1 cellular context compared by ENCODE assay signal in the genomic region with DNA sequence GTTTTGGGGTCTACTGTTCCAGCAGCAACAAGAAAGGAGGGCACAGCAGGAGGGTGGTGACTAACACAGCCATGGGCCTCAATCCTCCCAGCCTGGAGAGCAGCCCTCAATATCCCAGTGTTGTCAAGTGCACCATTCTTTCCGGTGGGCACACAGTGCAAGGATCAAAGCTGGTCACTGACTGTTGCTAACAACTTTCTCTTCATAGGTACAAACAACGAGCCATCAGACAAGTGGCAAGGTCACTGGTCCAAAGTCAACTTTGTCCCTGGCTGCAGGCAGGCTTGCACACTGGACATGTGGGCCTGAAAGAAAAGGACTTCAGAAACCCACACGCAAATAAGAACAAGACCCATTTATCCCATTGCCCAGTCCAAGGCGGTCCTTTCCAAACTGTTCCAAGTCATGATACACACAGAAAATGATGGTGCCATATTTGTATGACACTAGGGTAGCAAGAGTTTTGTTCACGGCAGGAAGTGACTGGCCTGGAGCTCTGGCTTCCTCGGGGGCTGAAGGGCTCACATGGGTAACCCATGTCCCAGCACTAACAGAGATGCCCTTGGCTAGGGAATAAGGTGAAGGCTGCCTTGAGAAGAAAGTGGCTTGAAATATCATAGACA.
TF ChIP-seq lines count a peak whose summit lies in the region.

No MANE protein-coding gene starts in this region.

TF ChIP-seq in HepG2, 621 proteins besides CTCF, POLR2A, EP300 and RAD21 (continued from another document and continues in another):
- TF ChIP-seq TFE3 (CRISPR knock-in tag; IDR thresholded peaks at IDR 0.05): peak; percentile 52
- no peak for TF ChIP-seq ZNF747 (CRISPR knock-in tag; IDR thresholded peaks at IDR 0.05; ENCODE audit: borderline replicate concordance)
- TF ChIP-seq MBD4 (IDR thresholded peaks at IDR 0.05; ENCODE audit: borderline replicate concordance, low read length): no peak
- TF ChIP-seq, protein P1, sequence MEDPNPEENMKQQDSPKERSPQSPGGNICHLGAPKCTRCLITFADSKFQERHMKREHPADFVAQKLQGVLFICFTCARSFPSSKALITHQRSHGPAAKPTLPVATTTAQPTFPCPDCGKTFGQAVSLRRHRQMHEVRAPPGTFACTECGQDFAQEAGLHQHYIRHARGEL (CRISPR knock-in tag; IDR thresholded peaks at IDR 0.05): no peak
- peak; percentile 40 for TF ChIP-seq CEBPG (CRISPR knock-in tag; IDR thresholded peaks at IDR 0.05)
- TF ChIP-seq ZNF180 (CRISPR knock-in tag; IDR thresholded peaks at IDR 0.05; ENCODE audit: borderline replicate concordance, low read depth): no peak
- 0 out of 2 replicates have a peak, but pooled peaks have one; percentile 17 for TF ChIP-seq ZKSCAN8 (CRISPR knock-in tag; IDR thresholded peaks at IDR 0.05; ENCODE audit: borderline replicate concordance)
- TF ChIP-seq CREB1 (IDR thresholded peaks at IDR 0.05): no peak
- TF ChIP-seq CREB1 (CRISPR knock-in tag; IDR thresholded peaks at IDR 0.05): no peak
- TF ChIP-seq NPAS2 (CRISPR knock-in tag; IDR thresholded peaks at IDR 0.05; ENCODE audit: borderline replicate concordance): no peak
- no peak for TF ChIP-seq MYPOP (CRISPR knock-in tag; IDR thresholded peaks at IDR 0.05)
- TF ChIP-seq ETV5 (CRISPR knock-in tag; IDR thresholded peaks at IDR 0.05; ENCODE audit: borderline replicate concordance): peak; percentile 93
- TF ChIP-seq ZNF24 (IDR thresholded peaks at IDR 0.05): no peak
- no peak for TF ChIP-seq ATF7 (IDR thresholded peaks at IDR 0.05)
- TF ChIP-seq ATF7 (CRISPR knock-in tag; IDR thresholded peaks at IDR 0.05): no peak
- peak; percentile 47; the same call in 1 of the 2 replicates for TF ChIP-seq YEATS2 (CRISPR knock-in tag; IDR thresholded peaks at IDR 0.05; ENCODE audit: borderline replicate concordance)
- TF ChIP-seq ZIK1 (CRISPR knock-in tag; IDR thresholded peaks at IDR 0.05; ENCODE audit: borderline replicate concordance, low read depth): no peak
- peak; percentile 79; the same call in 1 of the 2 replicates for TF ChIP-seq MIER3 (CRISPR knock-in tag; IDR thresholded peaks at IDR 0.05; ENCODE audit: borderline replicate concordance)
- peak; percentile 77 for TF ChIP-seq RXRA (CRISPR knock-in tag; IDR thresholded peaks at IDR 0.05)
- TF ChIP-seq NCOA1 (CRISPR knock-in tag; IDR thresholded peaks at IDR 0.05): no peak
- TF ChIP-seq, protein P2, sequence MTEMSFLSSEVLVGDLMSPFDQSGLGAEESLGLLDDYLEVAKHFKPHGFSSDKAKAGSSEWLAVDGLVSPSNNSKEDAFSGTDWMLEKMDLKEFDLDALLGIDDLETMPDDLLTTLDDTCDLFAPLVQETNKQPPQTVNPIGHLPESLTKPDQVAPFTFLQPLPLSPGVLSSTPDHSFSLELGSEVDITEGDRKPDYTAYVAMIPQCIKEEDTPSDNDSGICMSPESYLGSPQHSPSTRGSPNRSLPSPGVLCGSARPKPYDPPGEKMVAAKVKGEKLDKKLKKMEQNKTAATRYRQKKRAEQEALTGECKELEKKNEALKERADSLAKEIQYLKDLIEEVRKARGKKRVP (CRISPR knock-in tag; IDR thresholded peaks at IDR 0.05): no peak
- TF ChIP-seq E2F5 (CRISPR knock-in tag; conservative IDR thresholded peaks at IDR 0.05): no peak
- peak; percentile 58 for TF ChIP-seq HHEX (CRISPR knock-in tag; IDR thresholded peaks at IDR 0.05)
- TF ChIP-seq, protein P3, sequence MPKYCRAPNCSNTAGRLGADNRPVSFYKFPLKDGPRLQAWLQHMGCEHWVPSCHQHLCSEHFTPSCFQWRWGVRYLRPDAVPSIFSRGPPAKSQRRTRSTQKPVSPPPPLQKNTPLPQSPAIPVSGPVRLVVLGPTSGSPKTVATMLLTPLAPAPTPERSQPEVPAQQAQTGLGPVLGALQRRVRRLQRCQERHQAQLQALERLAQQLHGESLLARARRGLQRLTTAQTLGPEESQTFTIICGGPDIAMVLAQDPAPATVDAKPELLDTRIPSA (CRISPR knock-in tag; IDR thresholded peaks at IDR 0.05; ENCODE audit: borderline replicate concordance): no peak
- no peak for TF ChIP-seq ZNF749 (CRISPR knock-in tag; IDR thresholded peaks at IDR 0.05; ENCODE audit: borderline replicate concordance)
- TF ChIP-seq RAD51 (IDR thresholded peaks at IDR 0.05; ENCODE audit: borderline replicate concordance): no peak
- TF ChIP-seq NFKBIZ (CRISPR knock-in tag; IDR thresholded peaks at IDR 0.05): no peak
- TF ChIP-seq FOXK2 (IDR thresholded peaks at IDR 0.05): peak; percentile 33; the same call in 1 of the 2 replicates
- TF ChIP-seq PITX1 (CRISPR knock-in tag; IDR thresholded peaks at IDR 0.05): peak; percentile 70; the same call in 1 of the 2 replicates
- peak; percentile 46; the same call in 1 of the 2 replicates for TF ChIP-seq ZFY (CRISPR knock-in tag; IDR thresholded peaks at IDR 0.05)
- peak; percentile 49; the same call in 1 of the 2 replicates for TF ChIP-seq ZNF629 (CRISPR knock-in tag; conservative IDR thresholded peaks at IDR 0.05)
- TF ChIP-seq HDAC6 (IDR thresholded peaks at IDR 0.05; ENCODE audit: low read depth, low read length): no peak
- peak; percentile 69 for TF ChIP-seq MEIS2 (CRISPR knock-in tag; IDR thresholded peaks at IDR 0.05)
- TF ChIP-seq SP2 (CRISPR knock-in tag; IDR thresholded peaks at IDR 0.05): no peak
- TF ChIP-seq ZNF878 (CRISPR knock-in tag; IDR thresholded peaks at IDR 0.05): no peak
- no peak for TF ChIP-seq ZNF407 (CRISPR knock-in tag; IDR thresholded peaks at IDR 0.05; ENCODE audit: not compliant biosample characterization)
- no peak; the same call in 1 of the 2 replicates for TF ChIP-seq CBX5 (CRISPR knock-in tag; IDR thresholded peaks at IDR 0.05; ENCODE audit: borderline replicate concordance)
- TF ChIP-seq ZNF34 (CRISPR knock-in tag; IDR thresholded peaks at IDR 0.05; ENCODE audit: borderline replicate concordance): 0 out of 2 replicates have a peak, but pooled peaks have one; percentile 50
- TF ChIP-seq ZNF44 (CRISPR knock-in tag; IDR thresholded peaks at IDR 0.05): 0 out of 2 replicates have a peak, but pooled peaks have one; percentile 43
- no peak for TF ChIP-seq ZNF781 (CRISPR knock-in tag; IDR thresholded peaks at IDR 0.05; ENCODE audit: borderline replicate concordance, not compliant biosample characterization)
- TF ChIP-seq, protein P4, sequence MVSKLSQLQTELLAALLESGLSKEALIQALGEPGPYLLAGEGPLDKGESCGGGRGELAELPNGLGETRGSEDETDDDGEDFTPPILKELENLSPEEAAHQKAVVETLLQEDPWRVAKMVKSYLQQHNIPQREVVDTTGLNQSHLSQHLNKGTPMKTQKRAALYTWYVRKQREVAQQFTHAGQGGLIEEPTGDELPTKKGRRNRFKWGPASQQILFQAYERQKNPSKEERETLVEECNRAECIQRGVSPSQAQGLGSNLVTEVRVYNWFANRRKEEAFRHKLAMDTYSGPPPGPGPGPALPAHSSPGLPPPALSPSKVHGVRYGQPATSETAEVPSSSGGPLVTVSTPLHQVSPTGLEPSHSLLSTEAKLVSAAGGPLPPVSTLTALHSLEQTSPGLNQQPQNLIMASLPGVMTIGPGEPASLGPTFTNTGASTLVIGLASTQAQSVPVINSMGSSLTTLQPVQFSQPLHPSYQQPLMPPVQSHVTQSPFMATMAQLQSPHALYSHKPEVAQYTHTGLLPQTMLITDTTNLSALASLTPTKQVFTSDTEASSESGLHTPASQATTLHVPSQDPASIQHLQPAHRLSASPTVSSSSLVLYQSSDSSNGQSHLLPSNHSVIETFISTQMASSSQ (IDR thresholded peaks at IDR 0.05; ENCODE audit: low read depth): no peak
- TF ChIP-seq, protein P4 (CRISPR knock-in tag; IDR thresholded peaks at IDR 0.05; ENCODE audit: borderline replicate concordance): peak; percentile 65; the same call in 1 of the 2 replicates
- no peak for TF ChIP-seq GABPA (IDR thresholded peaks at IDR 0.05; ENCODE audit: low read depth, low read length)
- TF ChIP-seq GABPA (CRISPR knock-in tag; IDR thresholded peaks at IDR 0.05; ENCODE audit: low read depth): peak; percentile 57; the same call in 1 of the 2 replicates
- peak; percentile 56; the same call in 1 of the 2 replicates for TF ChIP-seq ZFX (CRISPR knock-in tag; IDR thresholded peaks at IDR 0.05; ENCODE audit: low read depth)
- TF ChIP-seq ZNF703 (CRISPR knock-in tag; IDR thresholded peaks at IDR 0.05; ENCODE audit: borderline replicate concordance): no peak
- TF ChIP-seq CHCHD3 (CRISPR knock-in tag; IDR thresholded peaks at IDR 0.05): no peak
